12 cellular contexts compared by ENCODE assay signal in the genomic region with DNA sequence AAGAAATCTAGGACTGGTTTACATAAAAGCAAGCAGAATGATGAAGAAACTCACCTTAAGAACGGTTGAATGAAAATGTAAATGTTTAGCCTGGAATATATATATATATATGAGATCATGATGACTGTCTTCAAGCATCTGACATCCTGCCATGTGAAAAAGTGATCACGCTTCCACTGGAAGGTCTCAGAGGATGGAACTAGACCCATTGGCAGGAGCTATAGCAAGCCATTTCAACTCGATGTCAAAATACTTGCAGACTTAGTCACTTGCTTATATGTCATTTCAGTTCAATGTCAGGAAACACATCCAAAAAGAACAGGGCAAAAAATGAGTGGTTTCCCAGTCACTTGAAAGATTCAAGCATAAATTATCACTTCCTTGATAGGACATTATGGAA.
"Had no signal": no experiment of that assay in that cellular context is flagged by ENCODE, and none has a peak within 500 bp of the region (broad histone marks: within the 10 kb centered on the region; RNA-seq: fewer than 3 reads in every experiment).

No MANE protein-coding gene starts in this region.

- ATAC-seq: lower lobe of right lung, T-helper 17 cell had no signal

- H3K9ac ChIP-seq: parathyroid adenoma had no signal

- H3K27ac ChIP-seq: lower lobe of right lung, parathyroid adenoma, skin epidermis, thyroid gland, vagina had no signal

- H3K4me1 ChIP-seq: lower lobe of right lung, parathyroid adenoma, thyroid gland, vagina had no signal

- H3K36me3 ChIP-seq: lower lobe of right lung, thyroid gland, vagina had no signal

- H2AFZ ChIP-seq: parathyroid adenoma had no signal

- H3K4me3 ChIP-seq: lower lobe of right lung, skin epidermis, thyroid gland, vagina had no signal

- H3K79me2 ChIP-seq: parathyroid adenoma had no signal

- DNase-seq: activated CD4-positive, CD25-positive, alpha-beta regulatory T cell; activated effector memory CD4-positive, alpha-beta T cell treated with Interleukin-2 at 50 U/mL for 16 hours; activated T-cell treated with anti-CD3 and anti-CD28 coated beads, Interleukin-2, amount 50 U/mL, for 24 hours; amygdala; hypothalamus; lower lobe of right lung; naive B cell; T-helper 17 cell; thyroid gland had no signal

- H3K27me3 ChIP-seq: thyroid gland, vagina had no signal

- H3K9me3 ChIP-seq: thyroid gland, vagina had no signal
